In the genomic region with DNA sequence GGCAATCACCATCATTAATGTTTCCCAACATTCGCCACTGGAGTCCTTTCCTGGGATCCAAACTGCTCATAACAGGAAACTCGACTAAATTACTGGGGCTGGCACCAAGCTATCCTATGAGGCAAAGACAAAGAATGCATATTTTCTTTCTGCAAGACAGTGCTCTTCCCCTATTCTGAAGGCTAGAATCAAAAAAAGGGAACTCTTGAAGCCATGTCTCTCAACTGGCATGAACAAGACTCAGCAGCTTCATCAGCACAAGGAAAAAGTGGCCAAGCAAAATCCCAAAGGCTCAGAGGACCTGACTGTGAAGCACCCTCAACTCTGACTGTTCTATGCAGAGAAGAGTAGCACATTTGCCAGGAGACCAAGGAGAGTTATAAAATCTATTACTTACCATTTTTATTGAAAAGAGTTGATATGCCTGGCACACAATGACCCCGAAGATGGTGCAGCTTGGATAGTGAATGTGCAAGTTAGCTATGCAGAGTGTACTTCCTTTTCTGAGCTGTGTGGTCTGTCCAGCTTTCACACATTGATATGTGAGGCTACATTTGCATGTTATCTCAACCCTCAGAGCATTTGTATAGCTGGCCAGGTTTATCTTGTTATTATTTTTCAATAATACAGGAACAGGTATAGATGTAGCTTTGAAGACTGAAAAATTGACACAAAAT, we compare ENCODE assay signal across 11 cellular contexts. TPM values are rescaled to one million over a fixed set of nuclear protein-coding genes. Genes with fewer than 3 reads are reported as not detected.
DNase-seq lines count a peak whose midpoint lies in the region; ATAC-seq and TF ChIP-seq lines count a peak whose summit lies in the region.
"Had no signal": no experiment of that assay in that cellular context is flagged by ENCODE, and none has a peak within 500 bp of the region (broad histone marks: within the 10 kb centered on the region; RNA-seq: fewer than 3 reads in every experiment).

No MANE protein-coding gene starts in this region.

- H3K4me3 Mint-ChIP-seq in dendritic cell treated with granulocyte-macrophage colony-stimulating factor and Interleukin-4, amounts not matched to agents 40 ng/mL and 50 ng/mL, for 4 days: peak overlapping the region; percentile 56
- H3K4me3 Mint-ChIP-seq: activated T-helper 1 cell treated with anti-CD3 and anti-CD28 coated beads, Interleukin-12 subunit alpha, Interleukin-12 subunit beta, Interleukin-2, Interleukin-4 antibody, amounts not matched to agents 30 ng/mL and 10 ng/mL and 1 ng/mL, durations not matched to agents 14 hours and 24 hours and 36 hours had no signal

- 60 to 71% methylated on average over 3 of the region's 3 CpGs for WGBS in body of pancreas, 2 donors

- intact Hi-C loops in dendritic cell treated with granulocyte-macrophage colony-stimulating factor and Interleukin-4, amounts not matched to agents 40 ng/mL and 50 ng/mL, for 4 days (cut with micrococcal nuclease): no loop called here
- intact Hi-C loops in body of pancreas (cut with DNase I): no loop called here

- no peaks in the 10 kb centered on the region for H3K27me3 Mint-ChIP-seq in dendritic cell treated with granulocyte-macrophage colony-stimulating factor and Interleukin-4, amounts not matched to agents 40 ng/mL and 50 ng/mL, for 4 days
- H3K27me3 Mint-ChIP-seq: naive thymus-derived CD8-positive, alpha-beta T cell had no signal

- H3K27ac ChIP-seq in body of pancreas: peak overlapping the region in 1 of 4 donors; percentile 52

- TF ChIP-seq POLR2A in body of pancreas (IDR thresholded peaks at IDR 0.05): no peak

- no peaks in the 10 kb centered on the region for H3K9me3 ChIP-seq in body of pancreas

- H3K36me3 Mint-ChIP-seq in dendritic cell treated with granulocyte-macrophage colony-stimulating factor and Interleukin-4, amounts not matched to agents 40 ng/mL and 50 ng/mL, for 4 days (ENCODE audit: low read depth): peaks cover 7% of the 10 kb centered on the region
- H3K36me3 Mint-ChIP-seq: naive thymus-derived CD8-positive, alpha-beta T cell had no signal

- no peak for TF ChIP-seq CTCF in body of pancreas (IDR thresholded peaks at IDR 0.05)

- no peak overlapping the region for H3K4me3 ChIP-seq in body of pancreas

- peak; percentile 67 for DNase-seq in GDM1 (lab: John Stamatoyannopoulos, UW)
- no peak for DNase-seq in activated CD4-positive, alpha-beta T cell treated with anti-CD3 and anti-CD28 coated beads, Interleukin-2, amount 50 U/mL, for 1 hour
- no peak for DNase-seq in NCI-H1694 (lab: John Stamatoyannopoulos, UW)
- no peak for DNase-seq in body of pancreas
- no peak for DNase-seq in KG1 (lab: John Stamatoyannopoulos, UW)

- H3K27me3 ChIP-seq in body of pancreas: no peaks in the 10 kb centered on the region

- peak overlapping the region; percentile 87 for H3K27ac Mint-ChIP-seq in dendritic cell treated with granulocyte-macrophage colony-stimulating factor and Interleukin-4, amounts not matched to agents 40 ng/mL and 50 ng/mL, for 4 days
- H3K27ac Mint-ChIP-seq: activated T-helper 1 cell treated with anti-CD3 and anti-CD28 coated beads, Interleukin-12 subunit alpha, Interleukin-12 subunit beta, Interleukin-2, Interleukin-4 antibody, amounts not matched to agents 30 ng/mL and 10 ng/mL and 1 ng/mL, durations not matched to agents 14 hours and 24 hours and 36 hours had no signal

- H3K36me3 ChIP-seq in body of pancreas (replicated peaks in 1 of 2; ENCODE audit: insufficient read depth in 1 of 2, low read depth in 2 of 2): no peaks in the 10 kb centered on the region

- peaks cover 49% of the 10 kb centered on the region for H3K4me1 Mint-ChIP-seq in dendritic cell treated with granulocyte-macrophage colony-stimulating factor and Interleukin-4, amounts not matched to agents 40 ng/mL and 50 ng/mL, for 4 days (ENCODE audit: low read depth)

- no peaks in the 10 kb centered on the region for H3K4me1 ChIP-seq in body of pancreas

- ATAC-seq in GM21360 (IDR thresholded peaks at IDR 0.05; ENCODE audit: unreplicated experiment) (peak; percentile 68), HG03520 (IDR thresholded peaks at IDR 0.05; ENCODE audit: unreplicated experiment) (peak; percentile 75), body of pancreas (no peak)
- ATAC-seq: naive thymus-derived CD8-positive, alpha-beta T cell had no signal

- no peaks in the 10 kb centered on the region for H3K9me3 Mint-ChIP-seq in dendritic cell treated with granulocyte-macrophage colony-stimulating factor and Interleukin-4, amounts not matched to agents 40 ng/mL and 50 ng/mL, for 4 days
- H3K9me3 Mint-ChIP-seq: activated T-helper 1 cell treated with anti-CD3 and anti-CD28 coated beads, Interleukin-12 subunit alpha, Interleukin-12 subunit beta, Interleukin-2, Interleukin-4 antibody, amounts not matched to agents 30 ng/mL and 10 ng/mL and 1 ng/mL, durations not matched to agents 14 hours and 24 hours and 36 hours; naive thymus-derived CD8-positive, alpha-beta T cell had no signal

RNA-seq across cellular contexts. Expression of a gene that starts 50.9 kb away (rescaled TPM):
- total RNA-seq in body of pancreas: 1 to 10 TPM; 2.9 to 3.0 TPM
- total RNA-seq: epithelial cell of proximal tubule had no signal
